Comparison of ENCODE assay signal across 14 cellular contexts in the genomic region with DNA sequence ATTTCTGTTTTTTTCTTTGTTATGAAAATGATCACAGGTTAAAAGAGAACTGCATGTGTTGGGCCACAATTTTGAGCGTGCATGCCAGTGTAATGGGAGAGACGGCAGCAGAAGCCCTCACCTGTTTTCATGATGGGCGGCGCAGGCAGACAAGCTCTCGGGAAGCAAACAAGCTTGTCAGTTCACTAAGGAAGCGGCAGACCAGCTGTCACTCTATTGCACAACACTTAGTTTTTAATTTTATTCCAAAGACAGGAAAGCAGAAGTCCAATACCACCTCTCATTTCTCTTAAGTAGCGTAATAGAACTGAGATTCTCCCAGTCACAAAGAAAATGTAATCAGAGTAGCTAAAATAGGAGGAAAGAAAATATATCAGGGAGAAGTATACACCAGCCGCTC.
DNase-seq lines count a peak whose midpoint lies in the region; ATAC-seq and TF ChIP-seq lines count a peak whose summit lies in the region.
"Had no signal": no experiment of that assay in that cellular context is flagged by ENCODE, and none has a peak within 500 bp of the region (broad histone marks: within the 10 kb centered on the region; RNA-seq: fewer than 3 reads in every experiment).

No MANE protein-coding gene starts in this region.

- ATAC-seq in HG02885 (IDR thresholded peaks at IDR 0.05; ENCODE audit: poor library complexity, unreplicated experiment) (no peak), HG02852 (IDR thresholded peaks at IDR 0.05; ENCODE audit: unreplicated experiment) (no peak)
- ATAC-seq: stimulated activated naive CD8-positive, alpha-beta T cell treated with anti-CD3 and anti-CD28 coated beads, Interleukin-15, amount 100 ng/mL, for 72 hours had no signal

- H3K4me1 Mint-ChIP-seq in MCF 10A (ENCODE audit: insufficient read depth, unreplicated experiment): no peaks in the 10 kb centered on the region
- H3K4me1 Mint-ChIP-seq: activated CD4-positive, alpha-beta memory T cell treated with anti-CD3 and anti-CD28 coated beads, Interleukin-2, amount 10 ng/mL, durations not matched to agents 7 days and 5 days; stimulated activated naive CD8-positive, alpha-beta T cell treated with anti-CD3 and anti-CD28 coated beads, Interleukin-15, amount 100 ng/mL, for 72 hours had no signal

- no peak overlapping the region for H3K27ac Mint-ChIP-seq in MCF 10A (ENCODE audit: low read depth, unreplicated experiment)
- H3K27ac Mint-ChIP-seq: activated CD4-positive, alpha-beta memory T cell treated with anti-CD3 and anti-CD28 coated beads, Interleukin-2, amount 10 ng/mL, durations not matched to agents 7 days and 5 days; stimulated activated naive CD8-positive, alpha-beta T cell treated with anti-CD3 and anti-CD28 coated beads, Interleukin-15, amount 100 ng/mL, for 72 hours; T-helper 2 cell treated with Interferon-gamma antibody and Interleukin-4, amounts not matched to agents 5 μg/mL and 100 μg/mL, for 36 hours had no signal

- H3K27me3 Mint-ChIP-seq in MCF 10A (ENCODE audit: insufficient read depth, unreplicated experiment): peaks cover 70% of the 10 kb centered on the region

- H3K4me3 Mint-ChIP-seq in MCF 10A (ENCODE audit: unreplicated experiment): no peak overlapping the region
- H3K4me3 Mint-ChIP-seq: activated CD4-positive, alpha-beta memory T cell treated with anti-CD3 and anti-CD28 coated beads, Interleukin-2, amount 10 ng/mL, durations not matched to agents 7 days and 5 days; stimulated activated naive CD8-positive, alpha-beta T cell treated with anti-CD3 and anti-CD28 coated beads, Interleukin-15, amount 100 ng/mL, for 72 hours; T-helper 2 cell treated with Interferon-gamma antibody and Interleukin-4, amounts not matched to agents 5 μg/mL and 100 μg/mL, for 36 hours had no signal

- CTCF ChIA-PET in MCF 10A (lab: Yijun Ruan, JAX): interaction anchor here (0.6 kb wide), 1 partner anchor 433 kb away, joined by 4 read pairs; no protein-coding TSS in a partner anchor

- intact Hi-C loops in MCF 10A (cut with micrococcal nuclease): no loop called here
- intact Hi-C loops in posterior vena cava (cut with DNase I): no loop called here

- no peak for TF ChIP-seq CTCF in MCF 10A (IDR thresholded peaks at IDR 0.05; ENCODE audit: unreplicated experiment)

- POLR2A ChIA-PET in MCF 10A (lab: Yijun Ruan, JAX): no interaction called here

- DNase-seq in DMS 273 treated with DMSO at 0.1 percent for 48 hours (lab: John Stamatoyannopoulos, UW): peak; percentile 67
- peak; percentile 98 for DNase-seq in NCI-H1105 treated with DMSO at 0.1 percent for 48 hours (lab: John Stamatoyannopoulos, UW)
- peak; percentile 56 to 83 for DNase-seq in NOMO-1 (lab: John Stamatoyannopoulos, UW; ENCODE audit: unreplicated experiment in 2 of 2)
- peak; percentile 58 for DNase-seq in myocyte (ENCODE audit: low read depth)
- no peak for DNase-seq in MCF 10A (ENCODE audit: unreplicated experiment)
- DNase-seq in posterior vena cava (ENCODE audit: low spot score): no peak
- DNase-seq: activated CD4-positive, alpha-beta memory T cell treated with anti-CD3 and anti-CD28 coated beads, Interleukin-2, amount 10 ng/mL, durations not matched to agents 7 days and 5 days; activated gamma-delta T cell treated with Interleukin-2 at 50 U/mL for 16 hours; brain microvascular endothelial cell; C1 segment of cervical spinal cord; stimulated activated naive CD8-positive, alpha-beta T cell treated with anti-CD3 and anti-CD28 coated beads, Interleukin-15, amount 100 ng/mL, for 72 hours had no signal

- no TSS peak for BruUV-seq in MCF 10A (replicated peaks; lab: Mats Ljungman, UMichigan)

- no peaks in the 10 kb centered on the region for H3K36me3 Mint-ChIP-seq in MCF 10A (ENCODE audit: insufficient read depth, unreplicated experiment)

- no peaks in the 10 kb centered on the region for H3K9me3 Mint-ChIP-seq in MCF 10A (ENCODE audit: unreplicated experiment)
- H3K9me3 Mint-ChIP-seq: activated CD4-positive, alpha-beta memory T cell treated with anti-CD3 and anti-CD28 coated beads, Interleukin-2, amount 10 ng/mL, durations not matched to agents 7 days and 5 days; stimulated activated naive CD8-positive, alpha-beta T cell treated with anti-CD3 and anti-CD28 coated beads, Interleukin-15, amount 100 ng/mL, for 72 hours; T-helper 2 cell treated with Interferon-gamma antibody and Interleukin-4, amounts not matched to agents 5 μg/mL and 100 μg/mL, for 36 hours had no signal

Comparison
In these comparisons a context has a peak if more than half of its experiments do, and no peak if none do; other contexts are left out.
1. DNase-seq: peak in DMS 273 treated with DMSO at 0.1 percent for 48 hours (single experiment), NCI-H1105 treated with DMSO at 0.1 percent for 48 hours (single experiment), NOMO-1 (2 of 2) and myocyte (single experiment); none in MCF 10A (single experiment) and posterior vena cava (single experiment).